8 cellular contexts compared by ENCODE assay signal in the genomic region with DNA sequence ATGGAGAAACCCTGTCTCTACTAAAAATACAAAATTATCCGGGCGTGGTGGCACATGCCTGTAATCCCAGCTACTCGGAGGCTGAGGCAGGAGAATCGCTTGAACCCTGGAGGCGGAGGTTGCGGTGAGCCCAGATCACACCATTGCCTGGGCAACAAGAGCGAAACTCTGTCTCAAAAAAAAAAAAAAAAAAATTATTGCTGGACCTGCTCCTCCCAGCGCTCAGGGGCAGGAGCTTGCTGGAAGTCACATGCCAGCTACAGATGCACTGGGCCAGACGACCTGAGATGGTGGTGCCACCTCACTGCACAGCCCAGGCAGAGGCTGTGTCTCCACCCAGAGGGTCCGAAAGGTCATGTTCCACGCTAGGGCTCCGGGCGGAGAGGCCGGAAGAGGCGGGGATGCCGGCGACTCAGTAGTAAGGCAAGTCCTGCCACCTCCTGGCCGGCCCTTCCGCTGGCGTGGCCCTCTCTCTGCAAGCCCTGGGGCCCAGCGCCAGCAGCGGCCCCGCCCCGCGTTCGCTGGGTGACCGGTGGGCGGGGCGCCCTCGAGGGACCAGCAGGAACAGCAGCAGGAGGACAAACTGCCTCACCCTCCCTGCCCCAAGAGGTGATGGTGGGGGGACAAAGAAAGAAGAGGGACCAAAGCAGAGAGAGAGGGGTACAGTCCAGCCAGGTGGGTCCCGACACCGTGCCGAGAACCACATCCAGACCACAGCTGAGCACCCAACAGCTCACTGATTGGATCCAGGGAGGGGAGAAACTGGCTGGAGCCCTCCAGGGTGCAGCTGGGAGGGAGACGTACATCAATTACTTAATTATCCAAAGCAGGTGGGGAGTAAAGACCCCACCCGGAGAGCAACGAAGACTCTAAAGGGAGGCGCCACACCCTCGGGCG. TPM values are rescaled to one million over a fixed set of nuclear protein-coding genes. Genes with fewer than 3 reads are reported as not detected.
DNase-seq lines count a peak whose midpoint lies in the region; ATAC-seq lines count a peak whose summit lies in the region.

No MANE protein-coding gene starts in this region.

- no peak overlapping the region for H2BK15ac ChIP-seq in neuronal stem cell (ENCODE audit: low read length)

- no peak overlapping the region for H4K8ac ChIP-seq in neuronal stem cell (ENCODE audit: low read depth, low read length)

- intact Hi-C loops in Right ventricle myocardium inferior (cut with DNase I), result no loop called here

- H2AFZ ChIP-seq in neuronal stem cell (ENCODE audit: low read length), result no peak overlapping the region

- no CpG with 5 or more reads among the region's 39 CpGs for WGBS in neuronal stem cell (ENCODE audit: extremely low coverage in 2 of 2, insufficient read length in 2 of 2, insufficient replicate concordance in 1 of 2), 2 donors

- ATAC-seq in Right ventricle myocardium inferior (peak; percentile 48), HG02981 (IDR thresholded peaks at IDR 0.05; ENCODE audit: unreplicated experiment) (no peak), GM19455 (IDR thresholded peaks at IDR 0.05; ENCODE audit: unreplicated experiment) (no peak)

- peaks cover 14% of the 10 kb centered on the region for H3K79me1 ChIP-seq in neuronal stem cell (ENCODE audit: low read depth, low read length)

- no peak overlapping the region for H3K4ac ChIP-seq in neuronal stem cell (ENCODE audit: low read length)

- H2AK5ac ChIP-seq in neuronal stem cell (ENCODE audit: low read depth, low read length), result no peak overlapping the region

- no peak overlapping the region for H3K27ac ChIP-seq in neuronal stem cell (replicated peaks; ENCODE audit: low read length)

- H3K4me1 ChIP-seq in adipocyte (ENCODE audit: control insufficient read depth, insufficient read depth, low read length), result peaks cover 58% of the 10 kb centered on the region
- peaks cover 27 to 30% of the 10 kb centered on the region in 2 donors for H3K4me1 ChIP-seq in neuronal stem cell (ENCODE audit: control insufficient read depth in 2 of 2, insufficient read depth in 1 of 2, low read depth in 1 of 2, low read length in 2 of 2)

- H3K27me3 ChIP-seq in adipocyte (replicated peaks; ENCODE audit: control insufficient read depth, insufficient read depth, low read length) (no peaks in the 10 kb centered on the region), neuronal stem cell (ENCODE audit: control insufficient read depth in 3 of 3, insufficient read depth in 3 of 3, low read depth in 1 of 3, low read length in 3 of 3) (peaks cover 0 to 19% (median 2%) of the 10 kb centered on the region in 3 experiments)

- no peak overlapping the region for H3K18ac ChIP-seq in neuronal stem cell (ENCODE audit: low read length)

- H3K4me2 ChIP-seq in neuronal stem cell (ENCODE audit: insufficient read depth, low read length, poor library complexity, severe bottlenecking), result peak overlapping the region; percentile 42

- H3K9me3 ChIP-seq in adipocyte (ENCODE audit: control insufficient read depth, low read length) (no peaks in the 10 kb centered on the region), neuronal stem cell (replicated peaks in 1 of 2; ENCODE audit: control insufficient read depth in 2 of 2, insufficient read depth in 1 of 2, low read depth in 1 of 2, low read length in 2 of 2) (no peaks in the 10 kb centered on the region)

- H3K9ac ChIP-seq in adipocyte (ENCODE audit: low read length), result peak overlapping the region; percentile 79
- no peak overlapping the region for H3K9ac ChIP-seq in neuronal stem cell (ENCODE audit: low read depth, low read length, poor library complexity)

- H3K4me3 ChIP-seq in adipocyte (ENCODE audit: low read length) (peak overlapping the region; percentile 92), neuronal stem cell (ENCODE audit: low read length in 2 of 2) (peak overlapping the region in 1 of 2 donors; percentile 56)

- peak overlapping the region; percentile 74 for H3K23ac ChIP-seq in neuronal stem cell (ENCODE audit: low read depth, low read length, poor library complexity)

- H2BK12ac ChIP-seq in neuronal stem cell (ENCODE audit: low read length), result no peak overlapping the region

- H3K36me3 ChIP-seq in adipocyte (ENCODE audit: control insufficient read depth, insufficient read depth, low read length, severe bottlenecking) (peaks cover 11% of the 10 kb centered on the region), neuronal stem cell (replicated peaks in 1 of 2; ENCODE audit: control insufficient read depth in 2 of 2, insufficient read depth in 2 of 2, low read length in 2 of 2) (peaks cover 19 to 51% of the 10 kb centered on the region in 2 donors)

- H2BK120ac ChIP-seq in neuronal stem cell (ENCODE audit: low read depth, low read length), result no peak overlapping the region

- H4K91ac ChIP-seq in neuronal stem cell (ENCODE audit: low read depth, low read length, poor library complexity), result no peak overlapping the region

- DNase-seq in EH (ENCODE audit: low read depth) (peak; percentile 94), NCI-H2107 treated with DMSO at 0.1 percent for 48 hours (lab: John Stamatoyannopoulos, UW; ENCODE audit: unreplicated experiment) (peak; percentile 61), adipocyte (ENCODE audit: low read depth) (peak; percentile 93), Right ventricle myocardium inferior (ENCODE audit: missing footprints) (peak; percentile 98), neuronal stem cell (ENCODE audit: low spot score) (peak; percentile 71)
- no peak for DNase-seq in stimulated activated CD4-positive, alpha-beta T cell treated with anti-CD3 and anti-CD28 coated beads, Interleukin-4, amount 100 ng/mL, for 1 hour

- peak overlapping the region; percentile 45 for H2BK5ac ChIP-seq in neuronal stem cell (ENCODE audit: low read length)

- H3K14ac ChIP-seq in neuronal stem cell (ENCODE audit: low read length), result no peak overlapping the region

RNA-seq across cellular contexts. Expression of gene RHOF, which starts 3.6 kb away (rescaled TPM):
- total RNA-seq in Right ventricle myocardium inferior, result 47.7 TPM
- polyA plus RNA-seq in neuronal stem cell (2013, experiment 1 of 2), result 16.5 TPM
- 15.5 TPM for polyA plus RNA-seq in neuronal stem cell (2013, experiment 2 of 2)

RNA-seq across cellular contexts. Expression of gene SETD1B, which starts 6.7 kb away (rescaled TPM):
- total RNA-seq in Right ventricle myocardium inferior, result 8.0 TPM
- 6.1 TPM for polyA plus RNA-seq in neuronal stem cell (2013, experiment 1 of 2)
- polyA plus RNA-seq in neuronal stem cell (2013, experiment 2 of 2), result 6.2 TPM
